27 cellular contexts compared by ENCODE assay signal in the genomic region with DNA sequence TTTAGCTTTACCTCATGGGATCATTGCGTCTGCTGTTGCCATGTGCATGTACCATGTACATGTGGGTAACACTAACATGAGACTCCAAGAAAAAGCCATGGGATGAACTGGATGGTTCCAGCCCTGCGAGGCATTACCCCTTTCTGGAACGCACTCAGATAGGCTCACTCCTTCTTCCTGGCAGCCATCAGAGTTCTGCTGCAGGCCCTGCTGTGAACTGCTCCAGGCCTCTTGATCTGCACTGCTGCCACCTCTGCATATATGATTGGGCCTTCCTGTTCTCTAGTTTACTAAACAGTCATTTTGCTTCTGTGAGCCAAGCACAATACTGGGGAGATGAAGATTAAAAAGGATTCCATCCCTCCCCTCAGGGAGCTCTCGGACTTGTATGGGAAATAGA.
A peak's percentile ranks its signal among the peaks of the same experiment; 100 is the strongest.
DNase-seq lines count a peak whose midpoint lies in the region; ATAC-seq, FAIRE-seq and TF ChIP-seq lines count a peak whose summit lies in the region.
"Had no signal": no experiment of that assay in that cellular context is flagged by ENCODE, and none has a peak within 500 bp of the region (broad histone marks: within the 10 kb centered on the region; RNA-seq: fewer than 3 reads in every experiment).

No MANE protein-coding gene starts in this region.

- H3K36me3 ChIP-seq in right atrium auricular region = no peaks in the 10 kb centered on the region
- no peaks in the 10 kb centered on the region for H3K36me3 ChIP-seq in Loucy (ENCODE audit: insufficient read depth, low read length)
- H3K36me3 ChIP-seq in bronchial epithelial cell (ENCODE audit: control insufficient read depth, insufficient read depth, low read length) = no peaks in the 10 kb centered on the region
- H3K36me3 ChIP-seq: BE2C, BLaER1 had no signal

- FAIRE-seq in bronchial epithelial cell (lab: Jason Lieb, UNC) = peak; percentile 52
- FAIRE-seq: A204.1, GM12878, GM12892, GM18507 had no signal

- H3K4me1 ChIP-seq in right atrium auricular region (peaks cover 0 to 14% of the 10 kb centered on the region in 2 donors), Loucy (ENCODE audit: insufficient read depth, low read length, poor library complexity, severe bottlenecking) (no peaks in the 10 kb centered on the region)
- H3K4me1 ChIP-seq: BE2C, BLaER1 had no signal

- ATAC-seq in Right ventricle myocardium superior (ENCODE audit: poor library complexity) (peak; percentile 45), left ventricle myocardium superior (peak; percentile 58)
- ATAC-seq: GM12878 had no signal

- no peaks in the 10 kb centered on the region for H3K79me2 ChIP-seq in Loucy (ENCODE audit: insufficient read depth, low read length)

- H3F3A ChIP-seq in Loucy (ENCODE audit: low read depth) = no peaks in the 10 kb centered on the region

- no peak overlapping the region for H3K4me2 ChIP-seq in Loucy (ENCODE audit: low read depth, low read length, poor library complexity, severe bottlenecking)
- H3K4me2 ChIP-seq: BLaER1 had no signal

- no peaks in the 10 kb centered on the region for H3K9me2 ChIP-seq in Loucy (replicated peaks; ENCODE audit: low read depth, low read length)

- H3K27ac ChIP-seq in right atrium auricular region = no peak overlapping the region
- H3K27ac ChIP-seq: BLaER1 had no signal

- TF ChIP-seq CTCF in right atrium auricular region (IDR thresholded peaks at IDR 0.05) (no peak), Loucy (conservative IDR thresholded peaks at IDR 0.05; ENCODE audit: low read length) (no peak), bronchial epithelial cell (IDR thresholded peaks at IDR 0.05; ENCODE audit: insufficient read depth, low read length, severe bottlenecking) (no peak)

- no peak overlapping the region for H3K4me3 ChIP-seq in right atrium auricular region
- H3K4me3 ChIP-seq in Loucy (ENCODE audit: low read length, poor library complexity, severe bottlenecking) = no peak overlapping the region
- no peak overlapping the region for H3K4me3 ChIP-seq in bronchial epithelial cell (ENCODE audit: low read depth, low read length)
- H3K4me3 ChIP-seq: BLaER1, GM12878 had no signal

- intact Hi-C loops in Right ventricle myocardium superior (cut with DNase I) = no loop called here
- intact Hi-C loops in cardiac septum (cut with DNase I) = no loop called here
- intact Hi-C loops in left ventricle myocardium superior (cut with micrococcal nuclease) = no loop called here

- H3K27me3 ChIP-seq in right atrium auricular region (no peaks in the 10 kb centered on the region), Loucy (ENCODE audit: insufficient read depth, low read length, poor library complexity, severe bottlenecking) (no peaks in the 10 kb centered on the region), bronchial epithelial cell (ENCODE audit: control insufficient read depth, insufficient read depth, low read length) (no peaks in the 10 kb centered on the region)
- H3K27me3 ChIP-seq: BE2C, BLaER1 had no signal

- 0 out of 2 replicates have a peak overlapping the region, but pooled peaks have one; percentile 19 for H2AFZ ChIP-seq in Loucy (ENCODE audit: low read length)

- no peak for DNase-seq in Right ventricle myocardium superior
- DNase-seq in cardiac septum (ENCODE audit: low spot score) = no peak
- no peak for DNase-seq in left ventricle myocardium superior
- no peak for DNase-seq in right atrium auricular region (ENCODE audit: low spot score)
- DNase-seq in bronchial epithelial cell (ENCODE audit: low read depth) = no peak
- DNase-seq in NCI-H1105 (lab: John Stamatoyannopoulos, UW) = no peak
- DNase-seq: 8988T; ACHN; BE2C; C1 segment of cervical spinal cord; CD4-positive, alpha-beta memory T cell; CD4-positive, CD25-positive, alpha-beta regulatory T cell; CD8-positive, alpha-beta memory T cell; COR-L47; DMS 273 treated with DMSO at 0.1 percent for 48 hours; DMS153; DMS53; DMS79; DND-41; EL; GDM1 had no signal

- H3K9me3 ChIP-seq in right atrium auricular region (no peaks in the 10 kb centered on the region), Loucy (ENCODE audit: insufficient read depth, low read depth, low read length) (no peaks in the 10 kb centered on the region)
- H3K9me3 ChIP-seq: BE2C, BLaER1 had no signal

- no peaks in the 10 kb centered on the region for H4K20me1 ChIP-seq in Loucy (ENCODE audit: insufficient read depth, low read length, poor library complexity, severe bottlenecking)
- H4K20me1 ChIP-seq: BLaER1 had no signal

- H3K9ac ChIP-seq in Loucy (ENCODE audit: low read depth, low read length, poor library complexity, severe bottlenecking) = no peak overlapping the region
- H3K9ac ChIP-seq: BLaER1 had no signal
